12 cellular contexts compared by ENCODE assay signal in the genomic region with DNA sequence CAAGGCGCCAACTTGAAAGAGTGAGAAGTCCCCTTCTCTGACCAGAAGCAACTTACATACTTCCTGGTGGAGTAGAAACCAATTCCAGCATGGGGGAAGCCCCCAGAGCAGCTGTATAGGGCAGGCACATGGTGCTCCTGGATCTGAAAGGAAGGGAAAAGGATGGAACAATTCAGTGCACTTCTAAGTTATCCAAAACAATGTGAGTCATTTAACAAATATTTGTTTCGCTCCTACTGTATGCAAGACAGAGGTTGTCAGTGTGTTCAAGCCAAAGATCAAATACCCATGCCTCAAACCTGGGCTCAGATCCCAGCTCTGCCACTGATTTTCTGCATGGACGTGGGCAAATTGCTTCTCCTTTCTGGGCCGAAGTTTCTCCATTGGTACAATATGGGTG.
DNase-seq lines count a peak whose midpoint lies in the region; ATAC-seq and TF ChIP-seq lines count a peak whose summit lies in the region.
"Had no signal": no experiment of that assay in that cellular context is flagged by ENCODE, and none has a peak within 500 bp of the region (broad histone marks: within the 10 kb centered on the region; RNA-seq: fewer than 3 reads in every experiment).

No MANE protein-coding gene starts in this region.

- H3K27me3 ChIP-seq in Caco-2 (replicated peaks; ENCODE audit: control insufficient read depth, insufficient read depth, low read length), result no peaks in the 10 kb centered on the region
- no peaks in the 10 kb centered on the region for H3K27me3 ChIP-seq in MG63

- CTCF ChIA-PET in Caco-2 (lab: Charles Lee), result no interaction called here

- no TSS peak for BruUV-seq in Caco-2 (replicated peaks; lab: Mats Ljungman, UMichigan)

- H3K4me3 Mint-ChIP-seq in Caco-2 (ENCODE audit: unreplicated experiment), result no peak overlapping the region
- H3K4me3 Mint-ChIP-seq: CD4-positive, alpha-beta T cell had no signal

- peak overlapping the region; percentile 43 for H3K27ac Mint-ChIP-seq in Caco-2 (ENCODE audit: unreplicated experiment)
- H3K27ac Mint-ChIP-seq: CD4-positive, alpha-beta T cell had no signal

- POLR2A ChIA-PET in Caco-2 (lab: Charles Lee), result no interaction called here

- peaks cover 26% of the 10 kb centered on the region for H3K4me1 Mint-ChIP-seq in Caco-2 (ENCODE audit: low read depth, unreplicated experiment)

- no peak for TF ChIP-seq CTCF in Caco-2 (IDR thresholded peaks at IDR 0.05; ENCODE audit: insufficient read depth in 1 of 2, low read depth in 1 of 2, low read length in 1 of 2, severe bottlenecking in 1 of 2, unreplicated experiment in 1 of 2)

- H3K4me3 ChIP-seq in Caco-2 (ENCODE audit: low read depth, low read length) (no peak overlapping the region), MG63 (no peak overlapping the region)
- H3K4me3 ChIP-seq: coronary artery had no signal

- H3K9me3 ChIP-seq in Caco-2, result no peaks in the 10 kb centered on the region
- no peaks in the 10 kb centered on the region for H3K9me3 ChIP-seq in MG63

- no peak for ATAC-seq in GM19023 (IDR thresholded peaks at IDR 0.05; ENCODE audit: unreplicated experiment)
- ATAC-seq in HG02852 (IDR thresholded peaks at IDR 0.05; ENCODE audit: unreplicated experiment), result no peak

- H3K27me3 Mint-ChIP-seq in Caco-2 (ENCODE audit: insufficient read depth, unreplicated experiment), result no peaks in the 10 kb centered on the region

- DNase-seq in Caco-2 (no peak), MG63 (peak; percentile 78), dedifferentiated amniotic fluid mesenchymal stem cell (ENCODE audit: extremely low spot score) (peak; percentile 32), myocyte (ENCODE audit: low read depth) (peak; percentile 74), DMS153 treated with DMSO at 0.1 percent for 48 hours (lab: John Stamatoyannopoulos, UW; ENCODE audit: unreplicated experiment) (no peak), CD1c-positive myeloid dendritic cell (ENCODE audit: extremely low spot score) (no peak)
- DNase-seq: CD4-positive, alpha-beta T cell; Karpas-422; NCI-H748 treated with DMSO at 0.1 percent for 48 hours had no signal

- peaks cover 4% of the 10 kb centered on the region for H3K36me3 Mint-ChIP-seq in Caco-2 (ENCODE audit: insufficient read depth, unreplicated experiment)

- intact Hi-C loops in Caco-2 (cut with micrococcal nuclease; ENCODE audit: unreplicated experiment), result no loop called here

- no peaks in the 10 kb centered on the region for H3K9me3 Mint-ChIP-seq in Caco-2 (ENCODE audit: unreplicated experiment)
- H3K9me3 Mint-ChIP-seq: CD4-positive, alpha-beta T cell had no signal

- peaks cover 38% of the 10 kb centered on the region for H3K4me1 ChIP-seq in Caco-2

- H3K36me3 ChIP-seq in Caco-2 (ENCODE audit: control insufficient read depth, insufficient read depth, low read length) (no peaks in the 10 kb centered on the region), MG63 (no peaks in the 10 kb centered on the region)

Comparison
In these comparisons a context has a peak if more than half of its experiments do, and no peak if none do; other contexts are left out.
1. DNase-seq: peak in MG63 (single experiment), dedifferentiated amniotic fluid mesenchymal stem cell (single experiment) and myocyte (single experiment); none in Caco-2 (0 of 2), DMS153 treated with DMSO at 0.1 percent for 48 hours (single experiment) and CD1c-positive myeloid dendritic cell (single experiment).